Comparison of ENCODE assay signal across 8 cellular contexts in genomic region chr12:11727133-11727664, GRCh38.
DNase-seq lines count a peak whose midpoint lies in the region; ATAC-seq and TF ChIP-seq lines count a peak whose summit lies in the region.

No MANE protein-coding gene starts in this region.

- BruUV-seq in Calu3 (replicated peaks; lab: Mats Ljungman, UMichigan) = no TSS peak

- intact Hi-C loops in Calu3 (cut with micrococcal nuclease; ENCODE audit: unreplicated experiment) = no loop called here

- H3K9me3 Mint-ChIP-seq in Calu3 (ENCODE audit: low read depth, unreplicated experiment) = no peaks in the 10 kb centered on the region
- H3K9me3 Mint-ChIP-seq in activated naive CD4-positive, alpha-beta T cell treated with anti-CD3 and anti-CD28 coated beads, Interleukin-2, amount 50 U/mL, for 72 hours = peaks cover 0 to 6% of the 10 kb centered on the region in 2 donors

- H3K27me3 ChIP-seq in tibial nerve = no peaks in the 10 kb centered on the region

- peak overlapping the region; percentile 88 for H3K27ac Mint-ChIP-seq in Calu3 (ENCODE audit: unreplicated experiment)
- H3K27ac Mint-ChIP-seq in activated naive CD4-positive, alpha-beta T cell treated with anti-CD3 and anti-CD28 coated beads, Interleukin-2, amount 50 U/mL, for 72 hours = peak overlapping the region; percentile 57 to 75

- TF ChIP-seq CTCF in Calu3 (IDR thresholded peaks at IDR 0.05; ENCODE audit: unreplicated experiment) = no peak
- TF ChIP-seq CTCF in tibial nerve (IDR thresholded peaks at IDR 0.05) = no peak

- peaks cover 42% of the 10 kb centered on the region for H3K36me3 Mint-ChIP-seq in Calu3 (ENCODE audit: insufficient read depth, unreplicated experiment)
- H3K36me3 Mint-ChIP-seq in activated naive CD4-positive, alpha-beta T cell treated with anti-CD3 and anti-CD28 coated beads, Interleukin-2, amount 50 U/mL, for 72 hours = peaks cover 0 to 36% of the 10 kb centered on the region in 2 donors

- WGBS in tibial nerve, 2 donors = 73 to 81% methylated on average over 12 of the region's 12 CpGs

- peaks cover 0 to 57% (median 24%) of the 10 kb centered on the region in 4 donors for H3K4me1 ChIP-seq in tibial nerve

- H3K4me3 ChIP-seq in tibial nerve = no peak overlapping the region

- TF ChIP-seq POLR2A in tibial nerve (IDR thresholded peaks at IDR 0.05) = no peak

- no peak for TF ChIP-seq EP300 in tibial nerve (IDR thresholded peaks at IDR 0.05)

- peaks cover 0 to under 1% (median 0%) of the 10 kb centered on the region in 3 donors for H3K36me3 ChIP-seq in tibial nerve

- no peaks in the 10 kb centered on the region for H3K27me3 Mint-ChIP-seq in Calu3 (ENCODE audit: unreplicated experiment)

- H3K9me3 ChIP-seq in tibial nerve = no peaks in the 10 kb centered on the region

- H3K27ac ChIP-seq in tibial nerve = no peak overlapping the region

- CTCF ChIA-PET in Calu3 (lab: Charles Lee) = interaction anchor here (0.8 to 1.2 kb wide), 2 partner anchors 10 to 14 kb away, joined by 3 to 4 read pairs; no protein-coding TSS in a partner anchor

- H3K4me3 Mint-ChIP-seq in Calu3 (ENCODE audit: low read depth, unreplicated experiment) = no peak overlapping the region

- ATAC-seq in activated naive CD4-positive, alpha-beta T cell treated with anti-CD3 and anti-CD28 coated beads, Interleukin-2, amount 50 U/mL, for 72 hours = peak; percentile 79 to 80

- no peak for DNase-seq in Calu3
- peak in 3 of 5 donors; percentile 20 to 32 (median 30) for DNase-seq in T-helper 1 cell
- peak; percentile 61 to 77 for DNase-seq in activated naive CD4-positive, alpha-beta T cell treated with anti-CD3 and anti-CD28 coated beads, Interleukin-2, amount 50 U/mL, for 72 hours (ENCODE audit: low spot score in 2 of 2)
- peak; percentile 33 for DNase-seq in stimulated activated CD4-positive, alpha-beta T cell treated with anti-CD3 and anti-CD28 coated beads, Interleukin-12 subunit alpha, Interleukin-12 subunit beta, amount 100 ng/mL, for 4 hours
- DNase-seq in GM03348 (ENCODE audit: low spot score) = no peak
- no peak for DNase-seq in AG08396 (ENCODE audit: low spot score)
- no peak for DNase-seq in SHP77 treated with DMSO at 0.1 percent for 48 hours (lab: John Stamatoyannopoulos, UW)
- DNase-seq in tibial nerve (ENCODE audit: low spot score in 2 of 2) = no peak

- peaks cover 72% of the 10 kb centered on the region for H3K4me1 Mint-ChIP-seq in Calu3 (ENCODE audit: low read depth, unreplicated experiment)

Comparison
In these comparisons a context has a peak if more than half of its experiments do, and no peak if none do; other contexts are left out.
1. DNase-seq: peak in T-helper 1 cell (3 of 5), activated naive CD4-positive, alpha-beta T cell treated with anti-CD3 and anti-CD28 coated beads, Interleukin-2, amount 50 U/mL, for 72 hours (2 of 2) and stimulated activated CD4-positive, alpha-beta T cell treated with anti-CD3 and anti-CD28 coated beads, Interleukin-12 subunit alpha, Interleukin-12 subunit beta, amount 100 ng/mL, for 4 hours (single experiment); none in Calu3 (single experiment), GM03348 (single experiment), AG08396 (single experiment), SHP77 treated with DMSO at 0.1 percent for 48 hours (single experiment) and tibial nerve (0 of 2).